16 cellular contexts compared by ENCODE assay signal in genomic region chrX:41351923-41352322, GRCh38. TPM values are rescaled to one million over a fixed set of nuclear protein-coding genes. Genes with fewer than 3 reads are reported as not detected.
DNase-seq lines count a peak whose midpoint lies in the region; ATAC-seq and TF ChIP-seq lines count a peak whose summit lies in the region.
"Had no signal": no experiment of that assay in that cellular context is flagged by ENCODE, and none has a peak within 500 bp of the region (broad histone marks: within the 10 kb centered on the region; RNA-seq: fewer than 3 reads in every experiment).

No MANE protein-coding gene starts in this region.

- intact Hi-C loops in activated CD4-positive, alpha-beta T cell treated with anti-CD3 and anti-CD28 coated beads, Interleukin-2, amount 10 ng/mL, durations not matched to agents 24 days and 14 days (cut with micrococcal nuclease), result loop anchor here (5.0 kb wide), 1 partner anchor 90 kb away; no protein-coding TSS in a partner anchor
- intact Hi-C loops in natural killer cell (cut with micrococcal nuclease), result no loop called here

- H3K27ac Mint-ChIP-seq in activated CD4-positive, alpha-beta T cell treated with anti-CD3 and anti-CD28 coated beads, Interleukin-2, amount 10 ng/mL, durations not matched to agents 24 days and 14 days, result peak overlapping the region; percentile 56
- H3K27ac Mint-ChIP-seq in HFFc6 (peak overlapping the region; percentile 57), natural killer cell (peak overlapping the region; percentile 78 to 93)
- peak overlapping the region; percentile 43 for H3K27ac Mint-ChIP-seq in activated T-helper 17 cell treated with anti-CD3 and anti-CD28 coated beads, Interleukin-2, amount 50 U/mL, for 72 hours
- H3K27ac Mint-ChIP-seq: nephron progenitor cell had no signal

- no peak for DNase-seq in activated CD4-positive, alpha-beta T cell treated with anti-CD3 and anti-CD28 coated beads, Interleukin-2, amount 10 ng/mL, durations not matched to agents 24 days and 14 days
- DNase-seq in activated CD4-positive, alpha-beta T cell treated with anti-CD3 and anti-CD28 coated beads, Interleukin-2, amount 50 U/mL, for 48 hours, result no peak
- DNase-seq in HFFc6 (no peak), natural killer cell (no peak), NCI-H2029 (lab: John Stamatoyannopoulos, UW) (no peak), dermis blood vessel endothelial cell (no peak)
- DNase-seq: effector CD4-positive, alpha-beta T cell; left ventricle myocardium superior; NCI-H2107; NCI-H748 treated with DMSO at 0.1 percent for 48 hours; nephron progenitor cell; retina; stimulated activated CD4-positive, alpha-beta T cell treated with anti-CD3 and anti-CD28 coated beads, Interleukin-15, amount 100 ng/mL, for 24 hours; T1000 had no signal

- H3K4me1 Mint-ChIP-seq in activated CD4-positive, alpha-beta T cell treated with anti-CD3 and anti-CD28 coated beads, Interleukin-2, amount 10 ng/mL, durations not matched to agents 24 days and 14 days, result peaks cover 35% of the 10 kb centered on the region
- H3K4me1 Mint-ChIP-seq in HFFc6 (ENCODE audit: low read depth), result peaks cover 45% of the 10 kb centered on the region
- peaks cover 25% of the 10 kb centered on the region for H3K4me1 Mint-ChIP-seq in activated T-helper 17 cell treated with anti-CD3 and anti-CD28 coated beads, Interleukin-2, amount 50 U/mL, for 72 hours
- peaks cover 25 to 53% of the 10 kb centered on the region in 2 donors for H3K4me1 Mint-ChIP-seq in natural killer cell
- H3K4me1 Mint-ChIP-seq: nephron progenitor cell had no signal

- H3K4me3 Mint-ChIP-seq in activated CD4-positive, alpha-beta T cell treated with anti-CD3 and anti-CD28 coated beads, Interleukin-2, amount 10 ng/mL, durations not matched to agents 24 days and 14 days, result no peak overlapping the region
- peak overlapping the region; percentile 34; the same call in 1 of the 2 replicates for H3K4me3 Mint-ChIP-seq in HFFc6
- H3K4me3 Mint-ChIP-seq in activated T-helper 17 cell treated with anti-CD3 and anti-CD28 coated beads, Interleukin-2, amount 50 U/mL, for 72 hours, result peak overlapping the region; percentile 38
- H3K4me3 Mint-ChIP-seq in natural killer cell, result peak overlapping the region; percentile 75
- H3K4me3 Mint-ChIP-seq: nephron progenitor cell had no signal

- TF ChIP-seq CTCF in HFFc6 (IDR thresholded peaks at IDR 0.05) (no peak), natural killer cell (IDR thresholded peaks at IDR 0.05) (no peak)

- no peaks in the 10 kb centered on the region for H3K27me3 Mint-ChIP-seq in activated CD4-positive, alpha-beta T cell treated with anti-CD3 and anti-CD28 coated beads, Interleukin-2, amount 10 ng/mL, durations not matched to agents 24 days and 14 days
- H3K27me3 Mint-ChIP-seq in HFFc6 (ENCODE audit: insufficient read depth), result peaks cover 15% of the 10 kb centered on the region
- no peaks in the 10 kb centered on the region for H3K27me3 Mint-ChIP-seq in activated T-helper 17 cell treated with anti-CD3 and anti-CD28 coated beads, Interleukin-2, amount 50 U/mL, for 72 hours
- H3K27me3 Mint-ChIP-seq in natural killer cell (ENCODE audit: low read depth in 2 of 2), result no peaks in the 10 kb centered on the region

- ATAC-seq in activated T-helper 17 cell treated with anti-CD3 and anti-CD28 coated beads, Interleukin-2, amount 50 U/mL, for 72 hours (replicated peaks), result no peak
- ATAC-seq in natural killer cell, result no peak
- no peak for ATAC-seq in GM18909 (IDR thresholded peaks at IDR 0.05; ENCODE audit: poor library complexity, unreplicated experiment)

- H3K36me3 Mint-ChIP-seq in activated CD4-positive, alpha-beta T cell treated with anti-CD3 and anti-CD28 coated beads, Interleukin-2, amount 10 ng/mL, durations not matched to agents 24 days and 14 days (ENCODE audit: low read depth), result peaks cover 32% of the 10 kb centered on the region
- H3K36me3 Mint-ChIP-seq in HFFc6 (ENCODE audit: low read depth), result peaks cover 27% of the 10 kb centered on the region
- H3K36me3 Mint-ChIP-seq in activated T-helper 17 cell treated with anti-CD3 and anti-CD28 coated beads, Interleukin-2, amount 50 U/mL, for 72 hours (ENCODE audit: low read depth), result peaks cover 39% of the 10 kb centered on the region
- H3K36me3 Mint-ChIP-seq in natural killer cell, result peaks cover 18% of the 10 kb centered on the region

- no peaks in the 10 kb centered on the region for H3K9me3 Mint-ChIP-seq in activated CD4-positive, alpha-beta T cell treated with anti-CD3 and anti-CD28 coated beads, Interleukin-2, amount 10 ng/mL, durations not matched to agents 24 days and 14 days
- H3K9me3 Mint-ChIP-seq in HFFc6, result no peaks in the 10 kb centered on the region
- H3K9me3 Mint-ChIP-seq in activated T-helper 17 cell treated with anti-CD3 and anti-CD28 coated beads, Interleukin-2, amount 50 U/mL, for 72 hours, result no peaks in the 10 kb centered on the region
- H3K9me3 Mint-ChIP-seq in natural killer cell, result no peaks in the 10 kb centered on the region

RNA-seq across cellular contexts. Expression of gene DDX3X, which starts 18.0 kb away (rescaled TPM):
- 307 and 313 TPM in 2 replicates for total RNA-seq in activated CD4-positive, alpha-beta T cell treated with anti-CD3 and anti-CD28 coated beads, Interleukin-2, amount 10 ng/mL, durations not matched to agents 24 days and 14 days
- total RNA-seq in HFFc6 (2021; fragmentation: NEBNext Ultra II Directional; extraction: Animal tissue kit (Norgen Biotek cat#: 25700)), result 100 to 1,000 TPM; 186 to 228 (median 213) TPM
- 100 to 1,000 TPM; 226 to 303 TPM for total RNA-seq in activated T-helper 17 cell treated with anti-CD3 and anti-CD28 coated beads, Interleukin-2, amount 50 U/mL, for 72 hours
- total RNA-seq in natural killer cell (1,000 to 10,000 TPM in 2 of 3 donors, 100 to 1,000 TPM in 1; 695 to 1,297 (median 1,054) TPM), dermis blood vessel endothelial cell (426 and 470 TPM in 2 replicates)
